1 cellular context compared by ENCODE assay signal in the genomic region with DNA sequence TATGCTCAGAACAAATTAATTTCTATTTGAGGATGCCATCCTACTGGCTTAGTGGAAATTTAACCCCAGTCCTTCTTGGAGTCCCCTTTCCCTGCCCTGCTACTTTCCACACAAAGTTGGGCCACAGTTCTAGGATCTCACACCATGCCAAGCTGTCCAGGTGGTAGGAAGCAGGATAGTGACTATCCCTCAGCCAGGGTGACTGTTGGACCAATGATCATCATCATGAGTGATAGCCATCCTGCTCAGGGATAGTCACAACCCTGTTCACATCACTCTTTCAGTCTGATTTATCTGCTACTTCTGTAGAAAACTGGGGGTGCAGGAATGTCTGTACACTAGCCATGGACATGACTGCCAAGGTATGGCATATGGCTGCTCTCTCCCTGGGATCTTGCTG.
TF ChIP-seq lines count a peak whose summit lies in the region.

No MANE protein-coding gene starts in this region.

TF ChIP-seq in H1, 55 proteins besides CTCF, POLR2A, EP300 and RAD21:
- no peak for TF ChIP-seq TEAD4 (IDR thresholded peaks at IDR 0.05; ENCODE audit: low read depth, low read length)
- TF ChIP-seq SAP30 (IDR thresholded peaks at IDR 0.05; ENCODE audit: insufficient read depth, insufficient replicate concordance, low read length), result no peak
- TF ChIP-seq GTF2F1 (IDR thresholded peaks at IDR 0.05; ENCODE audit: borderline replicate concordance, low read depth, low read length), result no peak
- no peak for TF ChIP-seq CBX5 (IDR thresholded peaks at IDR 0.05; ENCODE audit: low read depth, low read length)
- TF ChIP-seq PHF8 (conservative IDR thresholded peaks at IDR 0.05; ENCODE audit: low read depth, low read length), result no peak
- no peak for TF ChIP-seq CEBPB (IDR thresholded peaks at IDR 0.05; ENCODE audit: low read depth, low read length)
- TF ChIP-seq NRF1 (IDR thresholded peaks at IDR 0.05; ENCODE audit: low read depth, low read length), result no peak
TF ChIP-seq in H1: peak in this region for 0.
